Comparison of ENCODE assay signal across 8 cellular contexts in the genomic region with DNA sequence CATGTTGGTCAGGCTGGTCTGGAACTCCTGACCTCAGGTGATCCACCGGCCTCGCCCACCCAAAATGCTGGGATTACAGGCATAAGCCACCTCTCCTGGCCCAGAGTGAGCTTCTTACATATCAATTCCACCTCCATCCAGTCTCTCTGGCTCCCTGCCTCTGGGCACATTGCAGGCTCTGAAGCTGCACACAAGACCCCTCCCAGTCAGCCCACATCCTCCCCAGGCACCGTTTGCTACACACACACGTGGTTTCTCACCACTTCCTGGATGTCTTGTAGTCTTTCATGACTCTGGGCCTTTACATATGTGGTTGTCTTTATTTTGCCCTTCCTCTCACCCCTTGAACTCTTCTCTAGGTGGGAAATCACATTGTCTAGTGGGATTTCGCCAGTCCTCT.
DNase-seq lines count a peak whose midpoint lies in the region; ATAC-seq, FAIRE-seq and TF ChIP-seq lines count a peak whose summit lies in the region.

No MANE protein-coding gene starts in this region.

- H3K4me3 ChIP-seq in kidney (ENCODE audit: low read length in 2 of 2) (no peak overlapping the region), A673 (ENCODE audit: low read depth, low read length, poor library complexity, severe bottlenecking) (no peak overlapping the region)

- POLR2A ChIA-PET in A673 (lab: Charles Lee; ENCODE audit: low non-redundant PET) = no interaction called here

- H3K9me3 Mint-ChIP-seq in stimulated activated effector memory CD8-positive, alpha-beta T cell treated with anti-CD3 and anti-CD28 coated beads, Interleukin-12 subunit alpha, Interleukin-12 subunit beta, amount 100 ng/mL, for 72 hours = peaks cover 4% of the 10 kb centered on the region

- no peak for FAIRE-seq in kidney (lab: Jason Lieb, UNC)

- H3K4me3 Mint-ChIP-seq in stimulated activated effector memory CD8-positive, alpha-beta T cell treated with anti-CD3 and anti-CD28 coated beads, Interleukin-12 subunit alpha, Interleukin-12 subunit beta, amount 100 ng/mL, for 72 hours = peak overlapping the region; percentile 38

- H3K4me1 ChIP-seq in kidney (ENCODE audit: control insufficient read depth in 1 of 2, insufficient read depth in 1 of 2, low read depth in 1 of 2, low read length in 2 of 2) (no peaks in the 10 kb centered on the region), A673 (ENCODE audit: insufficient read depth, low read length, poor library complexity, severe bottlenecking) (no peaks in the 10 kb centered on the region)

- H3K36me3 ChIP-seq in kidney (ENCODE audit: control insufficient read depth in 1 of 2, insufficient read depth in 2 of 2, low read length in 2 of 2) = no peaks in the 10 kb centered on the region
- H3K36me3 ChIP-seq in A673 (ENCODE audit: insufficient read depth, low read length, poor library complexity, severe bottlenecking) = no peaks in the 10 kb centered on the region

- H3K27me3 ChIP-seq in A673 (replicated peaks; ENCODE audit: insufficient read depth, low read depth, low read length, poor library complexity) = no peaks in the 10 kb centered on the region

- peaks cover 30% of the 10 kb centered on the region for H3K4me1 Mint-ChIP-seq in stimulated activated effector memory CD8-positive, alpha-beta T cell treated with anti-CD3 and anti-CD28 coated beads, Interleukin-12 subunit alpha, Interleukin-12 subunit beta, amount 100 ng/mL, for 72 hours

- DNase-seq in NK-92 treated with Interleukin-12 subunit alpha and Interleukin-12 subunit beta, amount 100 ng/mL, for 24 hours (lab: John Stamatoyannopoulos, UW) = peak; percentile 81
- DNase-seq in activated T-cell treated with anti-CD3 and anti-CD28 coated beads for 4 hours = peak; percentile 66
- DNase-seq in kidney = peak; percentile 78
- peak; percentile 43 to 82 for DNase-seq in stimulated activated effector memory CD8-positive, alpha-beta T cell treated with anti-CD3 and anti-CD28 coated beads, Interleukin-12 subunit alpha, Interleukin-12 subunit beta, amount 100 ng/mL, for 72 hours (ENCODE audit: low spot score in 2 of 2)
- no peak for DNase-seq in A673 (ENCODE audit: low spot score)
- DNase-seq in NCI-H82 treated with DMSO at 0.1 percent for 48 hours (lab: John Stamatoyannopoulos, UW; ENCODE audit: unreplicated experiment) = no peak

- H3K27ac ChIP-seq in kidney (ENCODE audit: low read depth in 2 of 2, low read length in 2 of 2) = no peak overlapping the region
- H3K27ac ChIP-seq in A673 (ENCODE audit: low read depth, low read length, poor library complexity, severe bottlenecking) = no peak overlapping the region

- no peak for TF ChIP-seq CTCF in kidney (IDR thresholded peaks at IDR 0.05; ENCODE audit: borderline replicate concordance, extremely low read depth, insufficient read depth)
- no peak for TF ChIP-seq CTCF in A673 (conservative IDR thresholded peaks at IDR 0.05; ENCODE audit: low read depth, low read length)

- CTCF ChIA-PET in A673 (lab: Charles Lee) = no interaction called here

- no peak overlapping the region for H3K9ac ChIP-seq in kidney (ENCODE audit: low read length in 2 of 2)

- H3K36me3 Mint-ChIP-seq in stimulated activated effector memory CD8-positive, alpha-beta T cell treated with anti-CD3 and anti-CD28 coated beads, Interleukin-12 subunit alpha, Interleukin-12 subunit beta, amount 100 ng/mL, for 72 hours = no peaks in the 10 kb centered on the region

- ATAC-seq in HG02610 (IDR thresholded peaks at IDR 0.05; ENCODE audit: unreplicated experiment) = peak; percentile 98
- peak; percentile 100 for ATAC-seq in stimulated activated effector memory CD8-positive, alpha-beta T cell treated with anti-CD3 and anti-CD28 coated beads, Interleukin-12 subunit alpha, Interleukin-12 subunit beta, amount 100 ng/mL, for 72 hours

- BruUV-seq in A673 (replicated peaks; lab: Mats Ljungman, UMichigan) = no TSS peak

- H3K9me3 ChIP-seq in kidney (ENCODE audit: control insufficient read depth in 1 of 2, low read length in 2 of 2) (no peaks in the 10 kb centered on the region), A673 (ENCODE audit: low read depth, low read length, poor library complexity, severe bottlenecking) (no peaks in the 10 kb centered on the region)

- intact Hi-C loops in kidney (cut with DNase I) (no loop called here), A673 (cut with micrococcal nuclease; ENCODE audit: unreplicated experiment) (no loop called here)

- peak; percentile 30 for TF ChIP-seq POLR2A in GM15510 (IDR thresholded peaks at IDR 0.05; ENCODE audit: borderline replicate concordance, extremely low read depth, insufficient read length)

- H3K27ac Mint-ChIP-seq in stimulated activated effector memory CD8-positive, alpha-beta T cell treated with anti-CD3 and anti-CD28 coated beads, Interleukin-12 subunit alpha, Interleukin-12 subunit beta, amount 100 ng/mL, for 72 hours = peak overlapping the region; percentile 81

Comparison
In these comparisons a context has a peak if more than half of its experiments do, and no peak if none do; other contexts are left out.
1. DNase-seq: peak in NK-92 treated with Interleukin-12 subunit alpha and Interleukin-12 subunit beta, amount 100 ng/mL, for 24 hours (single experiment), activated T-cell treated with anti-CD3 and anti-CD28 coated beads for 4 hours (single experiment), kidney (single experiment) and stimulated activated effector memory CD8-positive, alpha-beta T cell treated with anti-CD3 and anti-CD28 coated beads, Interleukin-12 subunit alpha, Interleukin-12 subunit beta, amount 100 ng/mL, for 72 hours (2 of 2); none in A673 (single experiment) and NCI-H82 treated with DMSO at 0.1 percent for 48 hours (single experiment).